ENCODE assay signal across 24 cellular contexts in the genomic region with DNA sequence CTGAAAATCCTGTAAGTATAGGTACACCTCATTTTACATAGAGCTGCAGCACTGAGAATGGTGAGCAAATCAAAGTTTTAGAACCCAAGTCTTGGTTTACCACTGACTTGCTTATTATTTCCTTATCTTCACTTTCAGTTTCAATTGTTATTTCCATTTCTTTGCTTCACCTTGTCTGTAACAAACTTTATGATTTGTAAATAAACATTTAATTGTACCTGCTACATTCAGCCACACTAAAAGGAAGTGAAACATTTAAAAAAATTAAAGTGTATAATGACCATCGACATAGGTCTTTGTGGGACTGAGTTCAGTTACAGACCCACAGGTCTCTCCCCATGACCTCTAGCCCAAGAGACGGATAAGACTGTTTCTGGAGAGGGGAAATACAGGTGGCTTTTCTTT. TPM values are rescaled to one million over a fixed set of nuclear protein-coding genes. Genes with fewer than 3 reads are reported as not detected.
DNase-seq lines count a peak whose midpoint lies in the region; ATAC-seq and TF ChIP-seq lines count a peak whose summit lies in the region.
"Had no signal": no experiment of that assay in that cellular context is flagged by ENCODE, and none has a peak within 500 bp of the region (broad histone marks: within the 10 kb centered on the region; RNA-seq: fewer than 3 reads in every experiment).

No MANE protein-coding gene starts in this region.

- H3K36me3 Mint-ChIP-seq in activated naive CD4-positive, alpha-beta T cell treated with anti-CD3 and anti-CD28 coated beads, Interleukin-2, amount 10 ng/mL, durations not matched to agents 7 days and 5 days, result no peaks in the 10 kb centered on the region
- H3K36me3 Mint-ChIP-seq in central memory CD8-positive, alpha-beta T cell (ENCODE audit: insufficient read depth), result peaks cover 17% of the 10 kb centered on the region
- H3K36me3 Mint-ChIP-seq in type B pancreatic cell, result peaks cover 3% of the 10 kb centered on the region
- H3K36me3 Mint-ChIP-seq: brain; naive thymus-derived CD8-positive, alpha-beta T cell; WTC11 had no signal

- H3K4me1 Mint-ChIP-seq in activated naive CD4-positive, alpha-beta T cell treated with anti-CD3 and anti-CD28 coated beads, Interleukin-2, amount 10 ng/mL, durations not matched to agents 7 days and 5 days, result peaks cover 25% of the 10 kb centered on the region
- H3K4me1 Mint-ChIP-seq in central memory CD8-positive, alpha-beta T cell, result peaks cover 33% of the 10 kb centered on the region
- peaks cover 5% of the 10 kb centered on the region for H3K4me1 Mint-ChIP-seq in type B pancreatic cell (ENCODE audit: unreplicated experiment)

- no peak overlapping the region for H3K9ac ChIP-seq in Karpas-422 (ENCODE audit: low read length)

- H2AFZ ChIP-seq in Karpas-422 (ENCODE audit: low read length), result no peak overlapping the region

- no peak overlapping the region for H3K27ac ChIP-seq in Karpas-422 (ENCODE audit: low read length)
- H3K27ac ChIP-seq: left lung, stomach, thyroid gland had no signal

- H3K27ac Mint-ChIP-seq in activated naive CD4-positive, alpha-beta T cell treated with anti-CD3 and anti-CD28 coated beads, Interleukin-2, amount 10 ng/mL, durations not matched to agents 7 days and 5 days, result peak overlapping the region; percentile 78
- no peak overlapping the region for H3K27ac Mint-ChIP-seq in central memory CD8-positive, alpha-beta T cell (ENCODE audit: low read depth)
- peak overlapping the region; percentile 8 for H3K27ac Mint-ChIP-seq in type B pancreatic cell
- H3K27ac Mint-ChIP-seq: activated T-cell treated with anti-CD3 and anti-CD28 coated beads, Interleukin-2, amount 50 U/mL, for 24 hours; brain; WTC11 had no signal

- ATAC-seq in central memory CD8-positive, alpha-beta T cell (replicated peaks; ENCODE audit: extremely low read depth, poor library complexity, severe bottlenecking), result peak; percentile 40
- ATAC-seq: HepG2; left lung; naive thymus-derived CD8-positive, alpha-beta T cell; WTC11 had no signal

- no peaks in the 10 kb centered on the region for H3K36me3 ChIP-seq in Karpas-422 (ENCODE audit: insufficient read depth, low read length)
- H3K36me3 ChIP-seq: left lung, stomach, thyroid gland had no signal

- no peaks in the 10 kb centered on the region for H3K79me2 ChIP-seq in Karpas-422 (ENCODE audit: low read length)

- H3K4me3 ChIP-seq in Karpas-422 (ENCODE audit: low read length), result no peak overlapping the region
- H3K4me3 ChIP-seq: left lung, stomach, thyroid gland had no signal

- H3K27me3 Mint-ChIP-seq in activated naive CD4-positive, alpha-beta T cell treated with anti-CD3 and anti-CD28 coated beads, Interleukin-2, amount 10 ng/mL, durations not matched to agents 7 days and 5 days, result peaks cover 57% of the 10 kb centered on the region
- H3K27me3 Mint-ChIP-seq in central memory CD8-positive, alpha-beta T cell, result no peaks in the 10 kb centered on the region
- peaks cover 40% of the 10 kb centered on the region for H3K27me3 Mint-ChIP-seq in type B pancreatic cell
- H3K27me3 Mint-ChIP-seq: activated T-cell treated with anti-CD3 and anti-CD28 coated beads, Interleukin-2, amount 50 U/mL, for 24 hours had no signal

- H3K27me3 ChIP-seq in Karpas-422 (ENCODE audit: low read length), result no peaks in the 10 kb centered on the region
- H3K27me3 ChIP-seq: left lung, stomach, thyroid gland had no signal

- no peaks in the 10 kb centered on the region for H4K20me1 ChIP-seq in Karpas-422 (ENCODE audit: insufficient read depth, low read depth, low read length)

- H3K4me2 ChIP-seq in Karpas-422 (ENCODE audit: low read depth, low read length, poor library complexity, severe bottlenecking), result peak overlapping the region; percentile 22

- DNase-seq in activated naive CD4-positive, alpha-beta T cell treated with anti-CD3 and anti-CD28 coated beads, Interleukin-2, amount 10 ng/mL, durations not matched to agents 7 days and 5 days, result no peak
- no peak for DNase-seq in activated naive CD4-positive, alpha-beta T cell treated with Interleukin-2 at 50 U/mL for 16 hours
- DNase-seq in Karpas-422 (no peak), type B pancreatic cell (ENCODE audit: extremely low spot score, unreplicated experiment) (no peak), HuH-7 (ENCODE audit: low spot score) (no peak), NCI-H345 (lab: John Stamatoyannopoulos, UW) (no peak)
- DNase-seq in central memory CD8-positive, alpha-beta T cell (ENCODE audit: low spot score in 2 of 2), result no peak
- DNase-seq: ACHN; activated CD8-positive, alpha-beta memory T cell treated with anti-CD3 and anti-CD28 coated beads for 24 hours; activated T-cell treated with anti-CD3 and anti-CD28 coated beads, Interleukin-2, amount 50 U/mL, for 24 hours; Calu3; DND-41; left lung; naive thymus-derived CD8-positive, alpha-beta T cell; NCI-H1048; NCI-H1694; NCI-H510A treated with DMSO at 0.1 percent for 48 hours; stomach; SW 1271; thyroid gland had no signal

- H3K9me3 ChIP-seq in Karpas-422 (ENCODE audit: low read length), result no peaks in the 10 kb centered on the region
- H3K9me3 ChIP-seq: left lung, stomach, thyroid gland had no signal

- TF ChIP-seq CTCF in type B pancreatic cell (conservative IDR thresholded peaks at IDR 0.05), result no peak

- no peaks in the 10 kb centered on the region for H3K9me3 Mint-ChIP-seq in activated naive CD4-positive, alpha-beta T cell treated with anti-CD3 and anti-CD28 coated beads, Interleukin-2, amount 10 ng/mL, durations not matched to agents 7 days and 5 days
- no peaks in the 10 kb centered on the region for H3K9me3 Mint-ChIP-seq in central memory CD8-positive, alpha-beta T cell
- no peaks in the 10 kb centered on the region for H3K9me3 Mint-ChIP-seq in type B pancreatic cell
- H3K9me3 Mint-ChIP-seq: activated T-cell treated with anti-CD3 and anti-CD28 coated beads, Interleukin-2, amount 50 U/mL, for 24 hours; naive thymus-derived CD8-positive, alpha-beta T cell; WTC11 had no signal

- no peak overlapping the region for H3K4me3 Mint-ChIP-seq in activated naive CD4-positive, alpha-beta T cell treated with anti-CD3 and anti-CD28 coated beads, Interleukin-2, amount 10 ng/mL, durations not matched to agents 7 days and 5 days
- H3K4me3 Mint-ChIP-seq in central memory CD8-positive, alpha-beta T cell, result no peak overlapping the region
- no peak overlapping the region for H3K4me3 Mint-ChIP-seq in type B pancreatic cell
- H3K4me3 Mint-ChIP-seq: activated T-cell treated with anti-CD3 and anti-CD28 coated beads, Interleukin-2, amount 50 U/mL, for 24 hours; brain; naive thymus-derived CD8-positive, alpha-beta T cell; WTC11 had no signal

- no peaks in the 10 kb centered on the region for H3K9me2 ChIP-seq in Karpas-422 (replicated peaks; ENCODE audit: insufficient read depth, low read length)

- CTCF ChIA-PET in activated naive CD4-positive, alpha-beta T cell treated with anti-CD3 and anti-CD28 coated beads, Interleukin-2, amount 10 ng/mL, durations not matched to agents 7 days and 5 days (lab: Charles Lee), result no interaction called here

- H3K4me1 ChIP-seq in Karpas-422 (ENCODE audit: low read length), result no peaks in the 10 kb centered on the region
- H3K4me1 ChIP-seq: left lung, thyroid gland had no signal

RNA-seq across cellular contexts. Expression of a gene that starts 34.4 kb away (rescaled TPM):
- total RNA-seq in Karpas-422 (2014; rRNA removed; shearing (Covaris generic); ENCODE audit: low replicate concordance), result not detected in 2 replicates
- total RNA-seq in type B pancreatic cell (ENCODE audit: low replicate concordance), result 2.8 and 6.9 TPM in 2 replicates
- total RNA-seq: Calu3, HepG2, osteoblast had no signal
